1 cellular context compared by ENCODE assay signal in genomic region chr7:47405921-47406765, GRCh38.
TF ChIP-seq lines count a peak whose summit lies in the region.

No MANE protein-coding gene starts in this region.

TF ChIP-seq in HepG2, 621 proteins besides CTCF, POLR2A, EP300 and RAD21 (continued from another document and continues in another):
- no peak for TF ChIP-seq AHDC1 (CRISPR knock-in tag; IDR thresholded peaks at IDR 0.05; ENCODE audit: borderline replicate concordance)
- no peak for TF ChIP-seq ISL2 (CRISPR knock-in tag; IDR thresholded peaks at IDR 0.05)
- no peak for TF ChIP-seq ZNF746 (CRISPR knock-in tag; IDR thresholded peaks at IDR 0.05)
- no peak for TF ChIP-seq ZNF580 (CRISPR knock-in tag; IDR thresholded peaks at IDR 0.05; ENCODE audit: borderline replicate concordance, low read depth)
- TF ChIP-seq HDAC2 (CRISPR knock-in tag; IDR thresholded peaks at IDR 0.05): peak; percentile 50; the same call in 1 of the 2 replicates
- TF ChIP-seq NR2F6 (IDR thresholded peaks at IDR 0.05): peak; percentile 43; the same call in 1 of the 2 replicates
- peak; percentile 63 for TF ChIP-seq NR2F6 (CRISPR knock-in tag; IDR thresholded peaks at IDR 0.05)
- 0 out of 2 replicates have a peak, but pooled peaks have one; percentile 63 for TF ChIP-seq MTA1 (CRISPR knock-in tag; IDR thresholded peaks at IDR 0.05; ENCODE audit: borderline replicate concordance)
- no peak for TF ChIP-seq ZNF891 (CRISPR knock-in tag; IDR thresholded peaks at IDR 0.05)
- 0 out of 4 replicates have a peak, but pooled peaks of 1 of the 2 experiments have one; percentile 21 for TF ChIP-seq NR2F1 (CRISPR knock-in tag; IDR thresholded peaks at IDR 0.05)
- TF ChIP-seq SKIL (CRISPR knock-in tag; IDR thresholded peaks at IDR 0.05; ENCODE audit: borderline replicate concordance): peak; percentile 78; the same call in 1 of the 2 replicates
- TF ChIP-seq ZMYM2 (CRISPR knock-in tag; IDR thresholded peaks at IDR 0.05): no peak
- no peak for TF ChIP-seq PHF8 (CRISPR knock-in tag; IDR thresholded peaks at IDR 0.05)
- no peak for TF ChIP-seq ZNF510 (CRISPR knock-in tag; IDR thresholded peaks at IDR 0.05; ENCODE audit: low read depth)
- peak; percentile 45 for TF ChIP-seq MED1 (CRISPR knock-in tag; IDR thresholded peaks at IDR 0.05)
- no peak for TF ChIP-seq RELA (CRISPR knock-in tag; IDR thresholded peaks at IDR 0.05)
- 0 out of 2 replicates have a peak, but pooled peaks have one; percentile 39 for TF ChIP-seq TOPORS (CRISPR knock-in tag; IDR thresholded peaks at IDR 0.05)
- no peak for TF ChIP-seq JUN (CRISPR knock-in tag; IDR thresholded peaks at IDR 0.05)
- no peak for TF ChIP-seq RFXAP (CRISPR knock-in tag; IDR thresholded peaks at IDR 0.05; ENCODE audit: borderline replicate concordance)
- no peak for TF ChIP-seq HOXA7 (CRISPR knock-in tag; IDR thresholded peaks at IDR 0.05)
- no peak for TF ChIP-seq ZNF761 (CRISPR knock-in tag; conservative IDR thresholded peaks at IDR 0.05)
- peak; percentile 76 for TF ChIP-seq SKI (IDR thresholded peaks at IDR 0.05; ENCODE audit: partially characterized antibody)
- TF ChIP-seq ZNF205 (CRISPR knock-in tag; IDR thresholded peaks at IDR 0.05): no peak
- no peak for TF ChIP-seq NFRKB (IDR thresholded peaks at IDR 0.05)
- no peak for TF ChIP-seq PRDM15 (CRISPR knock-in tag; IDR thresholded peaks at IDR 0.05)
- TF ChIP-seq SRY (CRISPR knock-in tag; IDR thresholded peaks at IDR 0.05): no peak
- no peak for TF ChIP-seq FLYWCH1 (CRISPR knock-in tag; IDR thresholded peaks at IDR 0.05)
- TF ChIP-seq ZBTB2 (CRISPR knock-in tag; IDR thresholded peaks at IDR 0.05; ENCODE audit: low read depth): no peak
- TF ChIP-seq TCF7 (IDR thresholded peaks at IDR 0.05; ENCODE audit: low read depth): no peak
- peak; percentile 36; the same call in 1 of the 2 replicates for TF ChIP-seq ARID4A (CRISPR knock-in tag; IDR thresholded peaks at IDR 0.05; ENCODE audit: borderline replicate concordance)
- TF ChIP-seq SOX6 (IDR thresholded peaks at IDR 0.05): no peak
- TF ChIP-seq SOX6 (CRISPR knock-in tag; IDR thresholded peaks at IDR 0.05): peak; percentile 62
- TF ChIP-seq GATAD1 (CRISPR knock-in tag; IDR thresholded peaks at IDR 0.05): no peak
- no peak for TF ChIP-seq IKZF1 (IDR thresholded peaks at IDR 0.05)
- TF ChIP-seq RXRA (CRISPR knock-in tag; IDR thresholded peaks at IDR 0.05): peak; percentile 76
- no peak for TF ChIP-seq ARNTL (CRISPR knock-in tag; IDR thresholded peaks at IDR 0.05)
- no peak for TF ChIP-seq AFF4 (CRISPR knock-in tag; IDR thresholded peaks at IDR 0.05)
- 0 out of 2 replicates have a peak, but pooled peaks have one; percentile 19 for TF ChIP-seq ZGPAT (CRISPR knock-in tag; IDR thresholded peaks at IDR 0.05)
